13 cellular contexts compared by ENCODE assay signal in genomic region chr7:25858562-25859411, GRCh38.
DNase-seq lines count a peak whose midpoint lies in the region; ATAC-seq, FAIRE-seq and TF ChIP-seq lines count a peak whose summit lies in the region.
"Had no signal": no experiment of that assay in that cellular context is flagged by ENCODE, and none has a peak within 500 bp of the region (broad histone marks: within the 10 kb centered on the region; RNA-seq: fewer than 3 reads in every experiment).

No MANE protein-coding gene starts in this region.

- TF ChIP-seq CTCF in keratinocyte (optimal IDR thresholded peaks at IDR 0.05 in 1 of 3, IDR thresholded peaks at IDR 0.05 in 1 of 3, conservative IDR thresholded peaks at IDR 0.05 in 1 of 3; ENCODE audit: extremely low read depth in 1 of 3, insufficient read depth in 2 of 3, low read length in 3 of 3) = no peak

- H3K9me1 ChIP-seq in keratinocyte (ENCODE audit: control insufficient read depth, extremely low read depth, insufficient read depth, low read length) = no peaks in the 10 kb centered on the region

- no peak for DNase-seq in activated naive CD4-positive, alpha-beta T cell treated with anti-CD3 and anti-CD28 coated beads, Interleukin-2, amount 50 U/mL, for 72 hours (ENCODE audit: low spot score in 2 of 2)
- no peak for DNase-seq in keratinocyte (ENCODE audit: low read depth, low spot score)
- no peak for DNase-seq in stimulated activated naive B cell treated with anti-CD40 and anti-IgM and Interleukin-4, amounts not matched to agents 10 μg/mL and 1 μg/mL and 100 μg/mL, for 72 hours
- DNase-seq in frontal cortex (ENCODE audit: low spot score in 2 of 2) = no peak
- no peak for DNase-seq in NCI-H1694 treated with DMSO at 0.1 percent for 48 hours (lab: John Stamatoyannopoulos, UW)
- DNase-seq: AML-193, amniotic stem cell, NCI-H2081 had no signal

- H3K36me3 Mint-ChIP-seq in activated naive CD4-positive, alpha-beta T cell treated with anti-CD3 and anti-CD28 coated beads, Interleukin-2, amount 50 U/mL, for 24 hours = peaks cover 7% of the 10 kb centered on the region
- H3K36me3 Mint-ChIP-seq in activated naive CD4-positive, alpha-beta T cell treated with anti-CD3 and anti-CD28 coated beads, Interleukin-2, amount 50 U/mL, for 72 hours = peaks cover 13 to 42% of the 10 kb centered on the region in 2 donors
- H3K36me3 Mint-ChIP-seq in T-helper 1 cell treated with Interleukin-12 subunit alpha and Interleukin-12 subunit beta and Interleukin-4 antibody, amounts not matched to agents 30 μg/mL and 1 μg/mL, for 36 hours (ENCODE audit: low read depth) = peaks cover 5% of the 10 kb centered on the region
- peaks cover 0 to 18% of the 10 kb centered on the region in 2 donors for H3K36me3 Mint-ChIP-seq in stimulated activated naive B cell treated with anti-CD40 and anti-IgM and Interleukin-4, amounts not matched to agents 10 μg/mL and 1 μg/mL and 100 μg/mL, for 72 hours

- H4K20me1 ChIP-seq in keratinocyte (ENCODE audit: control insufficient read depth, extremely low read depth, insufficient read depth, low read length) = no peaks in the 10 kb centered on the region

- H3K4me1 ChIP-seq in keratinocyte (ENCODE audit: control insufficient read depth, extremely low read depth, insufficient read depth, low read length) = peaks cover 29% of the 10 kb centered on the region

- H2AFZ ChIP-seq in keratinocyte (ENCODE audit: control insufficient read depth, low read length) = peak overlapping the region; percentile 27

- no peaks in the 10 kb centered on the region for H3K9me3 ChIP-seq in keratinocyte (ENCODE audit: control insufficient read depth, low read depth, low read length)

- H3K4me3 Mint-ChIP-seq in activated naive CD4-positive, alpha-beta T cell treated with anti-CD3 and anti-CD28 coated beads, Interleukin-2, amount 50 U/mL, for 24 hours = no peak overlapping the region
- peak overlapping the region; percentile 69 for H3K4me3 Mint-ChIP-seq in T-helper 1 cell treated with Interleukin-12 subunit alpha and Interleukin-12 subunit beta and Interleukin-4 antibody, amounts not matched to agents 30 μg/mL and 1 μg/mL, for 36 hours
- peak overlapping the region in 1 of 2 donors; percentile 29 for H3K4me3 Mint-ChIP-seq in stimulated activated naive B cell treated with anti-CD40 and anti-IgM and Interleukin-4, amounts not matched to agents 10 μg/mL and 1 μg/mL and 100 μg/mL, for 72 hours

- H3K27ac ChIP-seq in keratinocyte (ENCODE audit: control insufficient read depth, insufficient read depth, low read length) = peak overlapping the region; percentile 5
- H3K27ac ChIP-seq: upper lobe of left lung had no signal

- peaks cover 13% of the 10 kb centered on the region for H3K9me3 Mint-ChIP-seq in activated naive CD4-positive, alpha-beta T cell treated with anti-CD3 and anti-CD28 coated beads, Interleukin-2, amount 50 U/mL, for 24 hours
- H3K9me3 Mint-ChIP-seq in activated naive CD4-positive, alpha-beta T cell treated with anti-CD3 and anti-CD28 coated beads, Interleukin-2, amount 50 U/mL, for 72 hours = peaks cover 6 to 13% of the 10 kb centered on the region in 2 donors
- H3K9me3 Mint-ChIP-seq in T-helper 1 cell treated with Interleukin-12 subunit alpha and Interleukin-12 subunit beta and Interleukin-4 antibody, amounts not matched to agents 30 μg/mL and 1 μg/mL, for 36 hours = no peaks in the 10 kb centered on the region
- peaks cover 5 to 9% of the 10 kb centered on the region in 2 donors for H3K9me3 Mint-ChIP-seq in stimulated activated naive B cell treated with anti-CD40 and anti-IgM and Interleukin-4, amounts not matched to agents 10 μg/mL and 1 μg/mL and 100 μg/mL, for 72 hours

- peak overlapping the region; percentile 98 for H3K4me2 ChIP-seq in keratinocyte (ENCODE audit: control insufficient read depth, extremely low read depth, insufficient read depth, low read depth, low read length)

- no peaks in the 10 kb centered on the region for H3K36me3 ChIP-seq in keratinocyte (ENCODE audit: control insufficient read depth in 2 of 2, extremely low read depth in 1 of 2, insufficient read depth in 2 of 2, low read length in 2 of 2)
- H3K36me3 ChIP-seq: upper lobe of left lung had no signal

- peaks cover 59% of the 10 kb centered on the region for H3K27me3 Mint-ChIP-seq in activated naive CD4-positive, alpha-beta T cell treated with anti-CD3 and anti-CD28 coated beads, Interleukin-2, amount 50 U/mL, for 24 hours
- H3K27me3 Mint-ChIP-seq in T-helper 1 cell treated with Interleukin-12 subunit alpha and Interleukin-12 subunit beta and Interleukin-4 antibody, amounts not matched to agents 30 μg/mL and 1 μg/mL, for 36 hours (ENCODE audit: low read depth) = peaks cover 60% of the 10 kb centered on the region
- peaks cover 20 to 21% of the 10 kb centered on the region in 2 donors for H3K27me3 Mint-ChIP-seq in stimulated activated naive B cell treated with anti-CD40 and anti-IgM and Interleukin-4, amounts not matched to agents 10 μg/mL and 1 μg/mL and 100 μg/mL, for 72 hours

- H3K27ac Mint-ChIP-seq in activated naive CD4-positive, alpha-beta T cell treated with anti-CD3 and anti-CD28 coated beads, Interleukin-2, amount 50 U/mL, for 24 hours = peak overlapping the region; percentile 92
- H3K27ac Mint-ChIP-seq in activated naive CD4-positive, alpha-beta T cell treated with anti-CD3 and anti-CD28 coated beads, Interleukin-2, amount 50 U/mL, for 72 hours = peak overlapping the region in 1 of 2 donors; percentile 90
- H3K27ac Mint-ChIP-seq in T-helper 1 cell treated with Interleukin-12 subunit alpha and Interleukin-12 subunit beta and Interleukin-4 antibody, amounts not matched to agents 30 μg/mL and 1 μg/mL, for 36 hours = peak overlapping the region; percentile 88
- H3K27ac Mint-ChIP-seq in stimulated activated naive B cell treated with anti-CD40 and anti-IgM and Interleukin-4, amounts not matched to agents 10 μg/mL and 1 μg/mL and 100 μg/mL, for 72 hours = peak overlapping the region; percentile 93

- H3K4me1 Mint-ChIP-seq in activated naive CD4-positive, alpha-beta T cell treated with anti-CD3 and anti-CD28 coated beads, Interleukin-2, amount 50 U/mL, for 24 hours = peaks cover 18% of the 10 kb centered on the region
- H3K4me1 Mint-ChIP-seq in T-helper 1 cell treated with Interleukin-12 subunit alpha and Interleukin-12 subunit beta and Interleukin-4 antibody, amounts not matched to agents 30 μg/mL and 1 μg/mL, for 36 hours (ENCODE audit: low read depth) = peaks cover 44% of the 10 kb centered on the region
- H3K4me1 Mint-ChIP-seq in stimulated activated naive B cell treated with anti-CD40 and anti-IgM and Interleukin-4, amounts not matched to agents 10 μg/mL and 1 μg/mL and 100 μg/mL, for 72 hours = peaks cover 5 to 21% of the 10 kb centered on the region in 2 donors

- no peak for FAIRE-seq in keratinocyte (lab: Jason Lieb, UNC)
- no peak for FAIRE-seq in frontal cortex (lab: Jason Lieb, UNC)
- FAIRE-seq: endometrium had no signal

- no peak for ATAC-seq in activated naive CD4-positive, alpha-beta T cell treated with anti-CD3 and anti-CD28 coated beads, Interleukin-2, amount 50 U/mL, for 72 hours
- ATAC-seq in stimulated activated naive B cell treated with anti-CD40 and anti-IgM and Interleukin-4, amounts not matched to agents 10 μg/mL and 1 μg/mL and 100 μg/mL, for 72 hours (replicated peaks) = no peak
- no peak for ATAC-seq in HG03354 (IDR thresholded peaks at IDR 0.05; ENCODE audit: poor library complexity, severe bottlenecking, unreplicated experiment)

- peak overlapping the region; percentile 31 for H3K9ac ChIP-seq in keratinocyte (ENCODE audit: control insufficient read depth, extremely low read depth, insufficient read depth, low read length)

- dilution Hi-C loops in keratinocyte (cut with MboI; ENCODE audit: extremely low pct_ligation_motif_present, low sequenced_read_pairs) = no loop called here

- H3K27me3 ChIP-seq in keratinocyte (ENCODE audit: control insufficient read depth, extremely low read depth, insufficient read depth, low read length) = no peaks in the 10 kb centered on the region

- no peaks in the 10 kb centered on the region for H3K79me2 ChIP-seq in keratinocyte (ENCODE audit: control insufficient read depth, insufficient read depth, low read length)

- no peak overlapping the region for H3K4me3 ChIP-seq in keratinocyte (ENCODE audit: control insufficient read depth in 2 of 3, extremely low read depth in 1 of 3, insufficient read depth in 2 of 3, low read depth in 1 of 3, low read length in 3 of 3)
- H3K4me3 ChIP-seq: upper lobe of left lung had no signal
